Comparison of ENCODE assay signal across 7 cellular contexts in genomic region chr10:83753490-83753889, GRCh38.
"Had no signal": no experiment of that assay in that cellular context is flagged by ENCODE, and none has a peak within 500 bp of the region (broad histone marks: within the 10 kb centered on the region; RNA-seq: fewer than 3 reads in every experiment).

No MANE protein-coding gene starts in this region.

- H3K4me1 Mint-ChIP-seq: IgD-negative memory B cell had no signal

- FAIRE-seq: HepG2, HTR-8/SVneo had no signal

- ATAC-seq: HepG2 had no signal

- DNase-seq: IMR-90, KBM-7, KG1 had no signal

- H3K27me3 Mint-ChIP-seq: IgD-negative memory B cell had no signal

- H3K27ac ChIP-seq: HL-60 had no signal

- H3K4me3 Mint-ChIP-seq: IgD-negative memory B cell had no signal
